Comparison of ENCODE assay signal across 1 cellular context in the genomic region with DNA sequence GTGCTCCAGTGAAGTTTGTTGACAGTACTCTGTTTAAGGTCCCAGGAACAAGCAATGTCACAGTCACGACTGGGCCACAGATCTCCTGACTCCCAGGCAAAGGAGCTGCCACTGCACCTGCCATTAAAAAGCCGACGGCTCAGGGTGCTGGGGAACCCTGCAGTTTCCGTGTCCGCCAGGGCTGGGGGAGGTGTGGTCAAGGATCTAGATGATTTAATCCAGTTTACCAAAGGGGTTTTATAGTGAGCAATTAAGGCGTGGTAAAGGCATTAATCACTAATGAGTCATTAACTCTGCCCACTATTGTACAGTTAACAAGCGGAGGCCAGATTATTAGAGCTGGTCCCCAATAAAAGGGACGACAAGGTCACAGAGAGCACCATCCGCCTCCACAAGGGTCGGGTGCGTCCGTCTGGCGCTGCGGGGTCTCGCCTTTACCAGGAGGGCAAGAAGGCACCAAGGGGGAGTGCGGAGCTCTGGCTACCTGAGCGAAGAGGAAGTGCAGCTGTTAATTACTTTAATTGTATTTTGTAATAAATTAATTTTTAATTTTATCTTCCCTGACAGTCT.
TF ChIP-seq lines count a peak whose summit lies in the region.

No MANE protein-coding gene starts in this region.

TF ChIP-seq in WTC11, 78 proteins besides CTCF, POLR2A, EP300 and RAD21 (continued from another document):
- no peak for TF ChIP-seq ATF6 (CRISPR knock-in tag; IDR thresholded peaks at IDR 0.05)
- TF ChIP-seq CREB1 (CRISPR knock-in tag; IDR thresholded peaks at IDR 0.05): no peak
